ENCODE assay signal across 23 cellular contexts in genomic region chr7:131459256-131459655, GRCh38.
DNase-seq lines count a peak whose midpoint lies in the region; ATAC-seq, FAIRE-seq and TF ChIP-seq lines count a peak whose summit lies in the region.
"Had no signal": no experiment of that assay in that cellular context is flagged by ENCODE, and none has a peak within 500 bp of the region (broad histone marks: within the 10 kb centered on the region; RNA-seq: fewer than 3 reads in every experiment).

No MANE protein-coding gene starts in this region.

- dilution Hi-C loops in endothelial cell of umbilical vein (cut with MboI; ENCODE audit: extremely low pct_ligation_motif_present, low sequenced_read_pairs), result no loop called here

- H3K27me3 ChIP-seq in GM23338 (ENCODE audit: insufficient read depth) (no peaks in the 10 kb centered on the region), PC-3 (ENCODE audit: low read length) (no peaks in the 10 kb centered on the region), endothelial cell of umbilical vein (ENCODE audit: control insufficient read depth in 2 of 2, insufficient read depth in 2 of 2, low read length in 2 of 2) (no peaks in the 10 kb centered on the region)
- no peaks in the 10 kb centered on the region for H3K27me3 ChIP-seq in CD8-positive, alpha-beta memory T cell (ENCODE audit: insufficient read depth, low read length, poor library complexity, severe bottlenecking)
- H3K27me3 ChIP-seq: BE2C, esophagus squamous epithelium, neural progenitor cell, thyroid gland had no signal

- POLR2A ChIA-PET in PC-3 (lab: Charles Lee; ENCODE audit: unreplicated experiment) (no interaction called here), endothelial cell of umbilical vein (lab: Charles Lee) (no interaction called here)
- POLR2A ChIA-PET in CD8-positive, alpha-beta memory T cell (lab: Charles Lee), result interaction anchor here (0.6 kb wide), 1 partner anchor 415 kb away, joined by 4 read pairs; no protein-coding TSS in a partner anchor
- POLR2A ChIA-PET in activated CD4-positive, alpha-beta T cell treated with anti-CD3 and anti-CD28 coated beads, Interleukin-2, amount 10 ng/mL, durations not matched to agents 7 days and 5 days (lab: Charles Lee), result no interaction called here

- intact Hi-C loops in PC-3 (cut with micrococcal nuclease) (no loop called here), endothelial cell of umbilical vein (cut with micrococcal nuclease) (no loop called here)

- TF ChIP-seq CTCF in GM23338 (conservative IDR thresholded peaks at IDR 0.05; ENCODE audit: low read depth in 2 of 2), result no peak
- TF ChIP-seq CTCF in PC-3 (conservative IDR thresholded peaks at IDR 0.05; ENCODE audit: low read depth, low read length), result no peak
- TF ChIP-seq CTCF in endothelial cell of umbilical vein (IDR thresholded peaks at IDR 0.05; ENCODE audit: extremely low read depth in 1 of 2, insufficient read depth in 1 of 2, low read depth in 1 of 2, low read length in 2 of 2), result no peak
- TF ChIP-seq CTCF in nephron progenitor cell (IDR thresholded peaks at IDR 0.05), result no peak

- no peaks in the 10 kb centered on the region; the same call in 1 of the 2 replicates for H3K36me3 ChIP-seq in GM23338 (ENCODE audit: insufficient read depth)
- peaks cover 8% of the 10 kb centered on the region; the same call in 1 of the 2 replicates for H3K36me3 ChIP-seq in PC-3 (ENCODE audit: low read depth, low read length)
- H3K36me3 ChIP-seq in endothelial cell of umbilical vein (ENCODE audit: control insufficient read depth in 2 of 2, extremely low read depth in 1 of 2, insufficient read depth in 2 of 2, low read length in 2 of 2), result peaks cover 0 to 3% of the 10 kb centered on the region in 2 experiments
- peaks cover 10% of the 10 kb centered on the region for H3K36me3 ChIP-seq in CD8-positive, alpha-beta memory T cell (ENCODE audit: insufficient read depth, low read length)

- H3K4me1 ChIP-seq in GM23338 (ENCODE audit: insufficient read depth), result no peaks in the 10 kb centered on the region
- peaks cover 8% of the 10 kb centered on the region; the same call in 1 of the 2 replicates for H3K4me1 ChIP-seq in PC-3 (ENCODE audit: insufficient read depth, low read length)
- H3K4me1 ChIP-seq in endothelial cell of umbilical vein (ENCODE audit: control insufficient read depth, extremely low read depth, insufficient read depth, low read length), result peaks cover 9% of the 10 kb centered on the region
- no peaks in the 10 kb centered on the region for H3K4me1 ChIP-seq in CD8-positive, alpha-beta memory T cell (ENCODE audit: insufficient read depth, low read length)
- H3K4me1 ChIP-seq: esophagus squamous epithelium, neural progenitor cell, thyroid gland had no signal

- CTCF ChIA-PET in PC-3 (lab: Charles Lee) (no interaction called here), endothelial cell of umbilical vein (lab: Charles Lee) (interaction anchor here (0.7 to 0.9 kb wide), 2 partner anchors 8 to 13 kb away, joined by 3 read pairs; no protein-coding TSS in a partner anchor)
- CTCF ChIA-PET in CD8-positive, alpha-beta memory T cell (lab: Charles Lee), result no interaction called here
- CTCF ChIA-PET in activated CD4-positive, alpha-beta T cell treated with anti-CD3 and anti-CD28 coated beads, Interleukin-2, amount 10 ng/mL, durations not matched to agents 7 days and 5 days (lab: Charles Lee), result interaction anchor here (0.7 to 1.0 kb wide), 2 partner anchors 31 to 54 kb away, joined by 3 to 4 read pairs; no protein-coding TSS in a partner anchor

- H3K4me2 ChIP-seq in GM23338 (no peak overlapping the region), PC-3 (ENCODE audit: low read length) (no peak overlapping the region), endothelial cell of umbilical vein (ENCODE audit: insufficient read depth, low read length) (no peak overlapping the region)
- H3K4me2 ChIP-seq: neural progenitor cell had no signal

- H3K79me2 ChIP-seq in GM23338 (replicated peaks; ENCODE audit: insufficient read depth) (no peaks in the 10 kb centered on the region), PC-3 (ENCODE audit: low read length) (no peaks in the 10 kb centered on the region), endothelial cell of umbilical vein (ENCODE audit: control insufficient read depth, insufficient read depth, low read length) (no peaks in the 10 kb centered on the region)

- BruUV-seq in PC-3 (replicated peaks; lab: Mats Ljungman, UMichigan) (no TSS peak), endothelial cell of umbilical vein (replicated peaks; lab: Mats Ljungman, UMichigan) (no TSS peak)

- H4K20me1 ChIP-seq in GM23338 (replicated peaks; ENCODE audit: insufficient read depth) (no peaks in the 10 kb centered on the region), PC-3 (ENCODE audit: low read length) (no peaks in the 10 kb centered on the region), endothelial cell of umbilical vein (replicated peaks; ENCODE audit: control insufficient read depth, extremely low read depth, insufficient read depth, low read length) (no peaks in the 10 kb centered on the region)

- no peak for DNase-seq in GM23338 (ENCODE audit: low spot score)
- peak; percentile 34 for DNase-seq in PC-3
- no peak for DNase-seq in endothelial cell of umbilical vein (ENCODE audit: low read depth, low spot score)
- DNase-seq in nephron progenitor cell, result no peak
- no peak for DNase-seq in cerebellum (ENCODE audit: low spot score)
- DNase-seq in CD8-positive, alpha-beta memory T cell, result no peak
- no peak for DNase-seq in activated CD4-positive, alpha-beta T cell treated with anti-CD3 and anti-CD28 coated beads, Interleukin-2, amount 10 ng/mL, durations not matched to agents 7 days and 5 days
- DNase-seq: activated B cell treated with CpG ODN at 0.5 μM for 24 hours, anterior cingulate cortex, BE2C, esophagus squamous epithelium, head of caudate nucleus, midbrain, MM.1S, NCI-H187, SIG-M5, T-helper 2 cell, thyroid gland had no signal

- H3K9me1 ChIP-seq in endothelial cell of umbilical vein (replicated peaks; ENCODE audit: control insufficient read depth, extremely low read depth, insufficient read depth, low read length), result no peaks in the 10 kb centered on the region

- no peaks in the 10 kb centered on the region for H3F3A ChIP-seq in GM23338 (replicated peaks; ENCODE audit: low read depth)
- H3F3A ChIP-seq in PC-3 (ENCODE audit: low read length, unreplicated experiment), result no peaks in the 10 kb centered on the region

- H3K9me3 ChIP-seq in PC-3 (ENCODE audit: low read length), result no peaks in the 10 kb centered on the region
- no peaks in the 10 kb centered on the region for H3K9me3 ChIP-seq in endothelial cell of umbilical vein (replicated peaks; ENCODE audit: control insufficient read depth, insufficient read depth, low read length)
- H3K9me3 ChIP-seq in CD8-positive, alpha-beta memory T cell (ENCODE audit: low read length), result no peaks in the 10 kb centered on the region
- H3K9me3 ChIP-seq: BE2C, esophagus squamous epithelium, thyroid gland had no signal

- no peaks in the 10 kb centered on the region for H3K27me3 Mint-ChIP-seq in GM23338 (ENCODE audit: insufficient read depth, low read depth, poor library complexity)
- no peaks in the 10 kb centered on the region for H3K27me3 Mint-ChIP-seq in nephron progenitor cell (ENCODE audit: low read depth, poor library complexity)
- H3K27me3 Mint-ChIP-seq in CD8-positive, alpha-beta memory T cell, result peaks cover 0 to 2% of the 10 kb centered on the region in 2 donors
- H3K27me3 Mint-ChIP-seq in activated CD4-positive, alpha-beta T cell treated with anti-CD3 and anti-CD28 coated beads, Interleukin-2, amount 10 ng/mL, durations not matched to agents 7 days and 5 days, result no peaks in the 10 kb centered on the region
- H3K27me3 Mint-ChIP-seq: activated B cell treated with CpG ODN at 0.5 μM for 24 hours; dendritic cell treated with granulocyte-macrophage colony-stimulating factor and Interleukin-4, amounts not matched to agents 40 ng/mL and 50 ng/mL, for 4 days; stimulated activated memory B cell treated with anti-CD40 and anti-IgM and Interleukin-4, amounts not matched to agents 10 μg/mL and 1 μg/mL and 100 μg/mL, for 72 hours had no signal

- no peaks in the 10 kb centered on the region for H3K9me3 Mint-ChIP-seq in GM23338
- no peaks in the 10 kb centered on the region for H3K9me3 Mint-ChIP-seq in nephron progenitor cell
- no peaks in the 10 kb centered on the region for H3K9me3 Mint-ChIP-seq in CD8-positive, alpha-beta memory T cell
- H3K9me3 Mint-ChIP-seq in activated CD4-positive, alpha-beta T cell treated with anti-CD3 and anti-CD28 coated beads, Interleukin-2, amount 10 ng/mL, durations not matched to agents 7 days and 5 days, result no peaks in the 10 kb centered on the region
- H3K9me3 Mint-ChIP-seq: activated B cell treated with CpG ODN at 0.5 μM for 24 hours; dendritic cell treated with granulocyte-macrophage colony-stimulating factor and Interleukin-4, amounts not matched to agents 40 ng/mL and 50 ng/mL, for 4 days; neural progenitor cell; stimulated activated memory B cell treated with anti-CD40 and anti-IgM and Interleukin-4, amounts not matched to agents 10 μg/mL and 1 μg/mL and 100 μg/mL, for 72 hours had no signal

- H3K4me3 Mint-ChIP-seq in GM23338, result no peak overlapping the region
- no peak overlapping the region for H3K4me3 Mint-ChIP-seq in nephron progenitor cell
- no peak overlapping the region for H3K4me3 Mint-ChIP-seq in CD8-positive, alpha-beta memory T cell
- no peak overlapping the region for H3K4me3 Mint-ChIP-seq in activated CD4-positive, alpha-beta T cell treated with anti-CD3 and anti-CD28 coated beads, Interleukin-2, amount 10 ng/mL, durations not matched to agents 7 days and 5 days
- H3K4me3 Mint-ChIP-seq: activated B cell treated with CpG ODN at 0.5 μM for 24 hours; dendritic cell treated with granulocyte-macrophage colony-stimulating factor and Interleukin-4, amounts not matched to agents 40 ng/mL and 50 ng/mL, for 4 days; neural progenitor cell; stimulated activated memory B cell treated with anti-CD40 and anti-IgM and Interleukin-4, amounts not matched to agents 10 μg/mL and 1 μg/mL and 100 μg/mL, for 72 hours had no signal

- H3K4me1 Mint-ChIP-seq in GM23338, result peaks cover 3% of the 10 kb centered on the region; the same call in 2 of the 3 replicates
- H3K4me1 Mint-ChIP-seq in nephron progenitor cell, result no peaks in the 10 kb centered on the region
- peaks cover 3 to 8% (median 4%) of the 10 kb centered on the region in 3 donors for H3K4me1 Mint-ChIP-seq in CD8-positive, alpha-beta memory T cell
- H3K4me1 Mint-ChIP-seq in activated CD4-positive, alpha-beta T cell treated with anti-CD3 and anti-CD28 coated beads, Interleukin-2, amount 10 ng/mL, durations not matched to agents 7 days and 5 days, result no peaks in the 10 kb centered on the region

- H3K4me3 ChIP-seq in GM23338, result no peak overlapping the region
- H3K4me3 ChIP-seq in PC-3 (ENCODE audit: low read length), result no peak overlapping the region
- no peak overlapping the region for H3K4me3 ChIP-seq in endothelial cell of umbilical vein (replicated peaks in 1 of 3; ENCODE audit: insufficient read depth in 1 of 3, low read depth in 1 of 3, low read length in 3 of 3)
- H3K4me3 ChIP-seq in CD8-positive, alpha-beta memory T cell (ENCODE audit: low read length), result no peak overlapping the region
- H3K4me3 ChIP-seq: esophagus squamous epithelium, neural progenitor cell, thyroid gland had no signal

- H3K9ac ChIP-seq in PC-3 (ENCODE audit: low read length) (no peak overlapping the region), endothelial cell of umbilical vein (replicated peaks; ENCODE audit: extremely low read depth, insufficient read depth, low read length) (no peak overlapping the region)
- H3K9ac ChIP-seq: neural progenitor cell had no signal

- H3K9me2 ChIP-seq in GM23338 (ENCODE audit: insufficient read depth) (no peaks in the 10 kb centered on the region), PC-3 (replicated peaks; ENCODE audit: low read length) (no peaks in the 10 kb centered on the region)

- no peak for FAIRE-seq in endothelial cell of umbilical vein (lab: Jason Lieb, UNC)
- FAIRE-seq: HepG2 had no signal

- peaks cover 21% of the 10 kb centered on the region; the same call in 2 of the 3 replicates for H3K36me3 Mint-ChIP-seq in GM23338 (ENCODE audit: low read depth)
- H3K36me3 Mint-ChIP-seq in nephron progenitor cell (ENCODE audit: low read depth), result peaks cover 77% of the 10 kb centered on the region
- H3K36me3 Mint-ChIP-seq in CD8-positive, alpha-beta memory T cell, result peaks cover 0 to 64% (median 16%) of the 10 kb centered on the region in 3 donors
- peaks cover 20% of the 10 kb centered on the region for H3K36me3 Mint-ChIP-seq in activated CD4-positive, alpha-beta T cell treated with anti-CD3 and anti-CD28 coated beads, Interleukin-2, amount 10 ng/mL, durations not matched to agents 7 days and 5 days (ENCODE audit: low read depth)

- TF ChIP-seq POLR2A in endothelial cell of umbilical vein (IDR thresholded peaks at IDR 0.05; ENCODE audit: low read depth, low read length), result no peak

- H3K27ac ChIP-seq in GM23338 (ENCODE audit: low read depth), result no peak overlapping the region
- no peak overlapping the region for H3K27ac ChIP-seq in PC-3 (ENCODE audit: low read length)
- H3K27ac ChIP-seq in endothelial cell of umbilical vein (ENCODE audit: insufficient read depth, low read depth, low read length), result no peak overlapping the region
- H3K27ac ChIP-seq in CD8-positive, alpha-beta memory T cell (ENCODE audit: low read depth, low read length), result no peak overlapping the region
- H3K27ac ChIP-seq: esophagus squamous epithelium, neural progenitor cell, thyroid gland had no signal

- H3K27ac Mint-ChIP-seq in GM23338 (peak overlapping the region; percentile 73), nephron progenitor cell (peak overlapping the region; percentile 94)
- H3K27ac Mint-ChIP-seq in CD8-positive, alpha-beta memory T cell, result peak overlapping the region in 1 of 8 donors; percentile 69
- H3K27ac Mint-ChIP-seq in activated CD4-positive, alpha-beta T cell treated with anti-CD3 and anti-CD28 coated beads, Interleukin-2, amount 10 ng/mL, durations not matched to agents 7 days and 5 days, result no peak overlapping the region
- H3K27ac Mint-ChIP-seq: activated B cell treated with CpG ODN at 0.5 μM for 24 hours; dendritic cell treated with granulocyte-macrophage colony-stimulating factor and Interleukin-4, amounts not matched to agents 40 ng/mL and 50 ng/mL, for 4 days; neural progenitor cell; stimulated activated memory B cell treated with anti-CD40 and anti-IgM and Interleukin-4, amounts not matched to agents 10 μg/mL and 1 μg/mL and 100 μg/mL, for 72 hours had no signal

- no peak overlapping the region for H2AFZ ChIP-seq in GM23338
- no peak overlapping the region for H2AFZ ChIP-seq in PC-3 (ENCODE audit: low read length)
- no peak overlapping the region for H2AFZ ChIP-seq in endothelial cell of umbilical vein (ENCODE audit: low read depth, low read length)
- H2AFZ ChIP-seq: neural progenitor cell had no signal

- ATAC-seq in GM23338 (no peak; the same call in 2 of the 3 replicates), PC-3 (peak; percentile 51), GM21447 (IDR thresholded peaks at IDR 0.05; ENCODE audit: unreplicated experiment) (no peak)
- ATAC-seq: HepG2; stimulated activated memory B cell treated with anti-CD40 and anti-IgM and Interleukin-4, amounts not matched to agents 10 μg/mL and 1 μg/mL and 100 μg/mL, for 72 hours had no signal

Comparison
In these comparisons a context has a peak if more than half of its experiments do, and no peak if none do; other contexts are left out.
1. CTCF ChIA-PET loops: an anchor here in endothelial cell of umbilical vein (0.7 to 0.9 kb wide) and activated CD4-positive, alpha-beta T cell treated with anti-CD3 and anti-CD28 coated beads, Interleukin-2, amount 10 ng/mL, durations not matched to agents 7 days and 5 days (0.7 to 1.0 kb wide); none called in PC-3 and CD8-positive, alpha-beta memory T cell.